Comparison of ENCODE assay signal across 16 cellular contexts in the genomic region with DNA sequence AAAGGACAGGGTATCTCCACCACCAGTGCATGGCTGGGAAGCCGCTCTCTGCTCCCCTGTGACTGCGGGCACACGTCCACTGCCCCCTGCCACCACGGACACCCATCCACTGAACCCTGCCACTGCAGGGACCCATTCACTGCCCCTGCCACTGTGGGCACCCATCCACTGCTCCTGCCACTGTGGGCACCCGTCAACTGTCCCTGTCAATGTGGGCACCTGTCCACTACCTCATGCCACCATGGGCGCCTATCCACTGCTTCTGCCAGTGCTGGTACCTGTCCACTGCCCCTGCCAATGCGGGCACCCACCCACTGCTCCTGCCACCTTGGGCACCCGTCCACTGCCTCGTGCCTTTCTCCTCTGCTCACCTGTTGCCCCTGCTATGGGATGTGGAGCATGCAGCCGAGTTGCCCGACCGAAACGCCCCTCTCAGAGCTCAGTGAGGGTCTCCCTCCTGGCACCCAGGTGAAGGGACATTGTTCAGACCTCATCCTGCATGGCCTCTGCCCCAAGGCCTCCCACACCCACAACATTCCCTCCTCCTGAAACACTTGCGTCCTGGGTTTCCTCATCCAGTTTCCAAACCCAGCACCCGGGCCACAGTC.
A peak's percentile ranks its signal among the peaks of the same experiment; 100 is the strongest.
DNase-seq lines count a peak whose midpoint lies in the region; ATAC-seq and TF ChIP-seq lines count a peak whose summit lies in the region.
"Had no signal": no experiment of that assay in that cellular context is flagged by ENCODE, and none has a peak within 500 bp of the region (broad histone marks: within the 10 kb centered on the region; RNA-seq: fewer than 3 reads in every experiment).

No MANE protein-coding gene starts in this region.

- H3K4me1 ChIP-seq in trophoblast cell (ENCODE audit: control insufficient read depth in 1 of 2, insufficient read depth in 2 of 2, low read length in 2 of 2), result no peaks in the 10 kb centered on the region
- H3K4me1 ChIP-seq in upper lobe of right lung, result no peaks in the 10 kb centered on the region

- no CpG with 5 or more reads among the region's 15 CpGs for WGBS in trophoblast cell (ENCODE audit: extremely low coverage, insufficient coverage, insufficient read length)

- no peak overlapping the region for H2BK120ac ChIP-seq in trophoblast cell (ENCODE audit: insufficient read depth, low read length, poor library complexity)

- POLR2A ChIA-PET in WTC11 (lab: Charles Lee), result no interaction called here

- H3K4me3 ChIP-seq in trophoblast cell (ENCODE audit: low read depth, low read length), result peak overlapping the region; percentile 13
- no peak overlapping the region for H3K4me3 ChIP-seq in upper lobe of right lung
- H3K4me3 ChIP-seq: GM12878 had no signal

- no peaks in the 10 kb centered on the region for H3K36me3 ChIP-seq in trophoblast cell (ENCODE audit: control insufficient read depth in 1 of 2, insufficient read depth in 2 of 2, low read length in 2 of 2)
- H3K36me3 ChIP-seq in upper lobe of right lung, result no peaks in the 10 kb centered on the region

- no peaks in the 10 kb centered on the region for H3K79me2 ChIP-seq in trophoblast cell (ENCODE audit: control insufficient read depth, insufficient read depth, low read length, poor library complexity)

- intact Hi-C loops in upper lobe of right lung (cut with DNase I), result no loop called here

- H3K9me3 Mint-ChIP-seq in WTC11, result no peaks in the 10 kb centered on the region
- H3K9me3 Mint-ChIP-seq: CD4-positive, alpha-beta T cell had no signal

- no peak overlapping the region for H2BK12ac ChIP-seq in trophoblast cell (ENCODE audit: low read length)

- CTCF ChIA-PET in WTC11 (lab: Charles Lee), result no interaction called here

- peaks cover 11% of the 10 kb centered on the region for H3K9me3 ChIP-seq in trophoblast cell (ENCODE audit: insufficient read depth, low read depth, low read length)
- H3K9me3 ChIP-seq in upper lobe of right lung, result no peaks in the 10 kb centered on the region

- no peak overlapping the region for H2AFZ ChIP-seq in trophoblast cell (ENCODE audit: insufficient read depth, low read length, poor library complexity)

- H3K79me1 ChIP-seq in trophoblast cell (ENCODE audit: low read length), result no peaks in the 10 kb centered on the region

- no peak overlapping the region for H3K4ac ChIP-seq in trophoblast cell (ENCODE audit: low read depth, low read length)

- H3K14ac ChIP-seq in trophoblast cell (ENCODE audit: low read length), result no peak overlapping the region

- H3K27ac ChIP-seq in trophoblast cell (ENCODE audit: low read depth, low read length), result no peak overlapping the region
- H3K27ac ChIP-seq in upper lobe of right lung, result no peak overlapping the region

- H3K27ac Mint-ChIP-seq in WTC11, result peak overlapping the region; percentile 37; the same call in 1 of the 2 replicates
- H3K27ac Mint-ChIP-seq: CD4-positive, alpha-beta T cell had no signal

- no peak overlapping the region for H3K18ac ChIP-seq in trophoblast cell (ENCODE audit: low read length)

- no peaks in the 10 kb centered on the region for H3K36me3 Mint-ChIP-seq in WTC11

- H3K27me3 Mint-ChIP-seq in WTC11 (ENCODE audit: low read depth), result no peaks in the 10 kb centered on the region; the same call in 1 of the 2 replicates

- H2BK5ac ChIP-seq in trophoblast cell (ENCODE audit: low read depth, low read length, poor library complexity), result no peak overlapping the region

- no peak overlapping the region for H3K23ac ChIP-seq in trophoblast cell (ENCODE audit: low read length)

- DNase-seq in WTC11 (ENCODE audit: low spot score) (no peak), mesenteric fat pad (ENCODE audit: low spot score) (peak; percentile 60), trophoblast cell (no peak), upper lobe of right lung (peak; percentile 51)
- DNase-seq in activated naive CD4-positive, alpha-beta T cell treated with anti-CD3 and anti-CD28 coated beads, Interleukin-2, amount 50 U/mL, for 16 hours, result no peak
- DNase-seq: ACHN, C1 segment of cervical spinal cord, Calu3, DMS 273 treated with DMSO at 0.1 percent for 48 hours, HCEC 1CT had no signal

- no peak overlapping the region for H3K9ac ChIP-seq in trophoblast cell (ENCODE audit: low read length)

- H3K4me2 ChIP-seq in trophoblast cell (ENCODE audit: low read length), result no peak overlapping the region

- no peak for TF ChIP-seq CTCF in WTC11 (IDR thresholded peaks at IDR 0.05)
- no peak for TF ChIP-seq CTCF in upper lobe of right lung (IDR thresholded peaks at IDR 0.05)

- no peak overlapping the region for H3K4me3 Mint-ChIP-seq in WTC11
- H3K4me3 Mint-ChIP-seq: B cell; CD4-positive, alpha-beta T cell had no signal

- H4K8ac ChIP-seq in trophoblast cell (ENCODE audit: low read depth, low read length), result no peak overlapping the region

- no peak overlapping the region for H4K91ac ChIP-seq in trophoblast cell (ENCODE audit: low read depth, low read length)

- H3K27me3 ChIP-seq in trophoblast cell (ENCODE audit: insufficient read depth, low read length) (no peaks in the 10 kb centered on the region), upper lobe of right lung (no peaks in the 10 kb centered on the region)

- ATAC-seq in WTC11 (no peak), upper lobe of right lung (no peak), HG03108 (IDR thresholded peaks at IDR 0.05; ENCODE audit: unreplicated experiment) (no peak), GM18511 (IDR thresholded peaks at IDR 0.05; ENCODE audit: unreplicated experiment) (no peak), GM18517 (IDR thresholded peaks at IDR 0.05; ENCODE audit: unreplicated experiment) (no peak)
- ATAC-seq: GM12878 had no signal

- no peak overlapping the region for H4K12ac ChIP-seq in trophoblast cell (ENCODE audit: low read depth, low read length)

- H3K4me1 Mint-ChIP-seq in WTC11, result peaks cover 15% of the 10 kb centered on the region

- no peak overlapping the region for H2AK5ac ChIP-seq in trophoblast cell (ENCODE audit: low read length)

TF ChIP-seq in WTC11, 78 proteins besides CTCF, POLR2A, EP300 and RAD21 (continues in another document):
- TF ChIP-seq SOX15 (CRISPR knock-in tag; IDR thresholded peaks at IDR 0.05) (no peak), USF2 (CRISPR knock-in tag; IDR thresholded peaks at IDR 0.05) (no peak), ZSCAN18 (CRISPR knock-in tag; IDR thresholded peaks at IDR 0.05) (no peak), STAT6 (CRISPR knock-in tag; conservative IDR thresholded peaks at IDR 0.05; ENCODE audit: low read depth) (no peak), ATF1 (CRISPR knock-in tag; IDR thresholded peaks at IDR 0.05) (no peak)
- TF ChIP-seq, protein P1, sequence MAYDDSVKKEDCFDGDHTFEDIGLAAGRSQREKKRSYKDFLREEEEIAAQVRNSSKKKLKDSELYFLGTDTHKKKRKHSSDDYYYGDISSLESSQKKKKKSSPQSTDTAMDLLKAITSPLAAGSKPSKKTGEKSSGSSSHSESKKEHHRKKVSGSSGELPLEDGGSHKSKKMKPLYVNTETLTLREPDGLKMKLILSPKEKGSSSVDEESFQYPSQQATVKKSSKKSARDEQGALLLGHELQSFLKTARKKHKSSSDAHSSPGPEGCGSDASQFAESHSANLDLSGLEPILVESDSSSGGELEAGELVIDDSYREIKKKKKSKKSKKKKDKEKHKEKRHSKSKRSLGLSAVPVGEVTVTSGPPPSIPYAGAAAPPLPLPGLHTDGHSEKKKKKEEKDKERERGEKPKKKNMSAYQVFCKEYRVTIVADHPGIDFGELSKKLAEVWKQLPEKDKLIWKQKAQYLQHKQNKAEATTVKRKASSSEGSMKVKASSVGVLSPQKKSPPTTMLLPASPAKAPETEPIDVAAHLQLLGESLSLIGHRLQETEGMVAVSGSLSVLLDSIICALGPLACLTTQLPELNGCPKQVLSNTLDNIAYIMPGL (CRISPR knock-in tag; IDR thresholded peaks at IDR 0.05), result no peak
- TF ChIP-seq, protein P2, sequence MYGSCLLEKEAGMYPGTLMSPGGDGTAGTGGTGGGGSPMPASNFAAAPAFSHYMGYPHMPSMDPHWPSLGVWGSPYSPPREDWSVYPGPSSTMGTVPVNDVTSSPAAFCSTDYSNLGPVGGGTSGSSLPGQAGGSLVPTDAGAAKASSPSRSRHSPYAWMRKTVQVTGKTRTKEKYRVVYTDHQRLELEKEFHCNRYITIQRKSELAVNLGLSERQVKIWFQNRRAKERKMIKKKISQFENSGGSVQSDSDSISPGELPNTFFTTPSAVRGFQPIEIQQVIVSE (CRISPR knock-in tag; IDR thresholded peaks at IDR 0.05; ENCODE audit: borderline replicate concordance), result no peak

Comparison
In these comparisons a context has a peak if more than half of its experiments do, and no peak if none do; other contexts are left out.
1. DNase-seq: peak in mesenteric fat pad (single experiment) and upper lobe of right lung (single experiment); none in WTC11 (single experiment), trophoblast cell (0 of 2) and activated naive CD4-positive, alpha-beta T cell treated with anti-CD3 and anti-CD28 coated beads, Interleukin-2, amount 50 U/mL, for 16 hours (single experiment).